14 cellular contexts compared by ENCODE assay signal in genomic region chr18:35116784-35117318, GRCh38.
A peak's percentile ranks its signal among the peaks of the same experiment; 100 is the strongest.
DNase-seq lines count a peak whose midpoint lies in the region; ATAC-seq, FAIRE-seq and TF ChIP-seq lines count a peak whose summit lies in the region.
"Had no signal": no experiment of that assay in that cellular context is flagged by ENCODE, and none has a peak within 500 bp of the region (broad histone marks: within the 10 kb centered on the region; RNA-seq: fewer than 3 reads in every experiment).

No MANE protein-coding gene starts in this region.

- no TSS peak for BruUV-seq in HepG2 (replicated peaks; lab: Mats Ljungman, UMichigan)

- H3K4me1 ChIP-seq in Loucy (ENCODE audit: insufficient read depth, low read length, poor library complexity, severe bottlenecking) (peaks cover 17% of the 10 kb centered on the region), ascending aorta (peaks cover 5 to 28% of the 10 kb centered on the region in 2 donors), HepG2 (ENCODE audit: insufficient read depth, low read length) (no peaks in the 10 kb centered on the region), subcutaneous abdominal adipose tissue (ENCODE audit: control insufficient read depth in 5 of 5, insufficient read depth in 5 of 5, low read length in 5 of 5) (peaks cover 8 to 21% (median 18%) of the 10 kb centered on the region in 5 donors)
- H3K4me1 ChIP-seq: SJSA1 had no signal

- H3K4me3 ChIP-seq in Loucy (ENCODE audit: low read length, poor library complexity, severe bottlenecking), result no peak overlapping the region
- H3K4me3 ChIP-seq in ascending aorta, result no peak overlapping the region
- no peak overlapping the region for H3K4me3 ChIP-seq in HepG2 (replicated peaks in 1 of 3; ENCODE audit: insufficient read depth in 1 of 3, low read depth in 2 of 3, low read length in 3 of 3)
- H3K4me3 ChIP-seq in subcutaneous abdominal adipose tissue (ENCODE audit: low read depth in 1 of 5, low read length in 5 of 5), result no peak overlapping the region
- H3K4me3 ChIP-seq: BLaER1, SJSA1 had no signal

- in situ Hi-C loops in HepG2 (cut with HindIII; ENCODE audit: extremely low pct_ligation_motif_present, low pct_unique_long_range_greater_than_20kb), result no loop called here

- H3K9me3 ChIP-seq in Loucy (ENCODE audit: insufficient read depth, low read depth, low read length) (peaks cover 4% of the 10 kb centered on the region), ascending aorta (no peaks in the 10 kb centered on the region), HepG2 (ENCODE audit: low read length) (no peaks in the 10 kb centered on the region), subcutaneous abdominal adipose tissue (ENCODE audit: control insufficient read depth in 5 of 5, low read length in 5 of 5) (no peaks in the 10 kb centered on the region)
- H3K9me3 ChIP-seq: SJSA1 had no signal

- H3K9ac ChIP-seq in Loucy (ENCODE audit: low read depth, low read length, poor library complexity, severe bottlenecking), result no peak overlapping the region
- H3K9ac ChIP-seq in HepG2 (ENCODE audit: insufficient read depth, low read depth, low read length), result no peak overlapping the region
- no peak overlapping the region for H3K9ac ChIP-seq in subcutaneous abdominal adipose tissue (ENCODE audit: low read length in 5 of 5)
- H3K9ac ChIP-seq: BLaER1 had no signal

- peaks cover 4% of the 10 kb centered on the region for H4K20me1 ChIP-seq in Loucy (ENCODE audit: insufficient read depth, low read length, poor library complexity, severe bottlenecking)
- H4K20me1 ChIP-seq in HepG2 (ENCODE audit: insufficient read depth, low read length), result no peaks in the 10 kb centered on the region

- POLR2A ChIA-PET in HepG2 (lab: Yijun Ruan, JAX), result no interaction called here

- peak overlapping the region; percentile 11 for H3K4me2 ChIP-seq in Loucy (ENCODE audit: low read depth, low read length, poor library complexity, severe bottlenecking)
- no peak overlapping the region for H3K4me2 ChIP-seq in HepG2 (ENCODE audit: low read depth, low read length)
- H3K4me2 ChIP-seq: BLaER1 had no signal

- H2AFZ ChIP-seq in Loucy (ENCODE audit: low read length), result no peak overlapping the region
- no peak overlapping the region for H2AFZ ChIP-seq in HepG2 (ENCODE audit: low read length)

- TF ChIP-seq CTCF in Loucy (conservative IDR thresholded peaks at IDR 0.05; ENCODE audit: low read length) (no peak), ascending aorta (IDR thresholded peaks at IDR 0.05) (no peak), HepG2 (CRISPR knock-in tag; IDR thresholded peaks at IDR 0.05) (no peak)

- H3K27me3 ChIP-seq in Loucy (ENCODE audit: insufficient read depth, low read length, poor library complexity, severe bottlenecking) (no peaks in the 10 kb centered on the region), ascending aorta (no peaks in the 10 kb centered on the region), HepG2 (ENCODE audit: control insufficient read depth in 1 of 2, insufficient read depth in 2 of 2, low read length in 2 of 2) (no peaks in the 10 kb centered on the region), subcutaneous abdominal adipose tissue (ENCODE audit: control insufficient read depth in 5 of 5, insufficient read depth in 4 of 5, low read length in 5 of 5) (no peaks in the 10 kb centered on the region)
- H3K27me3 ChIP-seq: BLaER1, SJSA1 had no signal

- no peak for TF ChIP-seq EP300 in HepG2 (IDR thresholded peaks at IDR 0.05; ENCODE audit: low read depth in 2 of 2, low read length in 2 of 2)
- TF ChIP-seq EP300 in HepG2 (CRISPR knock-in tag; IDR thresholded peaks at IDR 0.05; ENCODE audit: borderline replicate concordance), result no peak

- H3K79me2 ChIP-seq in Loucy (ENCODE audit: insufficient read depth, low read length) (peaks cover 82% of the 10 kb centered on the region), HepG2 (ENCODE audit: insufficient read depth, low read length) (peaks cover 3% of the 10 kb centered on the region)

- H3F3A ChIP-seq in Loucy (ENCODE audit: low read depth), result no peaks in the 10 kb centered on the region

- H3K36me3 ChIP-seq in Loucy (ENCODE audit: insufficient read depth, low read length) (peaks cover 6% of the 10 kb centered on the region), ascending aorta (no peaks in the 10 kb centered on the region), HepG2 (replicated peaks in 1 of 2; ENCODE audit: control insufficient read depth in 1 of 2, insufficient read depth in 2 of 2, low read length in 2 of 2) (peaks cover 0 to 3% of the 10 kb centered on the region in 2 experiments; a peak in 3 of 5 replicates), subcutaneous abdominal adipose tissue (ENCODE audit: control insufficient read depth in 5 of 5, insufficient read depth in 5 of 5, low read length in 5 of 5) (peaks cover 0 to 2% (median 0%) of the 10 kb centered on the region in 5 donors)
- H3K36me3 ChIP-seq: SJSA1 had no signal

- intact Hi-C loops in ascending aorta (cut with DNase I) (no loop called here), HepG2 (cut with micrococcal nuclease; ENCODE audit: unreplicated experiment) (no loop called here)

- WGBS in HepG2 (ENCODE audit: low lambda C conversion rate), result 91% methylated on average over 8 of the region's 9 CpGs

- TF ChIP-seq RAD21 in HepG2 (CRISPR knock-in tag; IDR thresholded peaks at IDR 0.05), result no peak

- no peak for TF ChIP-seq POLR2A in HepG2 (IDR thresholded peaks at IDR 0.05; ENCODE audit: insufficient read depth in 1 of 2, low read depth in 2 of 2, low read length in 2 of 2)

- CTCF ChIA-PET in HepG2 (lab: Yijun Ruan, JAX; ENCODE audit: low intra/inter-chr PET ratio, low total read pairs), result no interaction called here

- no peaks in the 10 kb centered on the region for H3K9me2 ChIP-seq in Loucy (replicated peaks; ENCODE audit: low read depth, low read length)

- H3K27ac ChIP-seq in ascending aorta (peak overlapping the region; percentile 61 to 77), HepG2 (ENCODE audit: extremely low read length, insufficient read depth, low read length) (no peak overlapping the region), subcutaneous abdominal adipose tissue (ENCODE audit: low read depth, low read length) (peak overlapping the region; percentile 69)
- H3K27ac ChIP-seq: BLaER1, SJSA1 had no signal

- DNase-seq in ascending aorta (ENCODE audit: low spot score in 2 of 2) (no peak), HepG2 (ENCODE audit: low spot score) (no peak), SIG-M5 (lab: John Stamatoyannopoulos, UW) (no peak), LoVo (ENCODE audit: low spot score) (no peak)
- DNase-seq in activated T-cell treated with anti-CD3 and anti-CD28 coated beads, Interleukin-2, amount 50 U/mL, for 48 hours, result no peak
- DNase-seq: activated naive CD4-positive, alpha-beta T cell treated with Interleukin-2 at 50 U/mL for 16 hours; NCI-H1694 had no signal

- no peak for FAIRE-seq in HepG2 (lab: Jason Lieb, UNC)
- FAIRE-seq: bronchial epithelial cell, H54 had no signal

- no peak for ATAC-seq in HepG2
- ATAC-seq: left lobe of liver had no signal

TF ChIP-seq in HepG2, 621 proteins besides CTCF, POLR2A, EP300 and RAD21:
- TF ChIP-seq PATZ1 (CRISPR knock-in tag; IDR thresholded peaks at IDR 0.05) (no peak), MAFK (conservative IDR thresholded peaks at IDR 0.05 in 1 of 2, IDR thresholded peaks at IDR 0.05 in 1 of 2; ENCODE audit: low read length in 2 of 2) (peak; percentile 15 to 26; a peak in 1 of 4 replicates), JUN (CRISPR knock-in tag; IDR thresholded peaks at IDR 0.05) (no peak), FOXK1 (CRISPR knock-in tag; IDR thresholded peaks at IDR 0.05; ENCODE audit: borderline replicate concordance, low read depth) (no peak)
